In genomic region chr6:109480993-109481480, GRCh38 we compare ENCODE assay signal across 13 cellular contexts. TPM values are rescaled to one million over a fixed set of nuclear protein-coding genes. Genes with fewer than 3 reads are reported as not detected.
DNase-seq lines count a peak whose midpoint lies in the region; ATAC-seq, FAIRE-seq and TF ChIP-seq lines count a peak whose summit lies in the region.
"Had no signal": no experiment of that assay in that cellular context is flagged by ENCODE, and none has a peak within 500 bp of the region (broad histone marks: within the 10 kb centered on the region; RNA-seq: fewer than 3 reads in every experiment).

No MANE protein-coding gene starts in this region.

- no peak for TF ChIP-seq CTCF in CD4-positive, alpha-beta T cell (IDR thresholded peaks at IDR 0.05)
- no peak for TF ChIP-seq CTCF in ascending aorta (IDR thresholded peaks at IDR 0.05)

- no peaks in the 10 kb centered on the region for H3K9me3 Mint-ChIP-seq in CD4-positive, alpha-beta T cell

- H3K36me3 Mint-ChIP-seq in CD4-positive, alpha-beta T cell (ENCODE audit: low read depth), result peaks cover 62% of the 10 kb centered on the region

- no peak for DNase-seq in CD4-positive, alpha-beta T cell
- DNase-seq in adipocyte (ENCODE audit: low read depth) (no peak), ascending aorta (ENCODE audit: low spot score in 2 of 2) (no peak), NCI-H1694 treated with DMSO at 0.1 percent for 48 hours (lab: John Stamatoyannopoulos, UW) (no peak), GM19239 (ENCODE audit: insufficient read length, low spot score) (no peak), amygdala (lab: John Stamatoyannopoulos, UW) (no peak)
- DNase-seq: amniotic stem cell, erythroblast, NCI-H1436, posterior cingulate gyrus had no signal

- peak overlapping the region; percentile 38 for H3K4me3 ChIP-seq in HUES6 (ENCODE audit: low read depth, low read length)
- H3K4me3 ChIP-seq in adipocyte (ENCODE audit: low read length), result peak overlapping the region; percentile 53
- peak overlapping the region; percentile 7 to 18 for H3K4me3 ChIP-seq in muscle layer of duodenum (ENCODE audit: low read depth in 1 of 2, low read length in 2 of 2)
- no peak overlapping the region for H3K4me3 ChIP-seq in ascending aorta

- H3K9me3 ChIP-seq in CD4-positive, alpha-beta T cell (ENCODE audit: control insufficient read depth, low read length), result no peaks in the 10 kb centered on the region
- H3K9me3 ChIP-seq in HUES6 (ENCODE audit: control insufficient read depth, insufficient read depth, low read depth, low read length), result no peaks in the 10 kb centered on the region
- no peaks in the 10 kb centered on the region for H3K9me3 ChIP-seq in adipocyte (ENCODE audit: control insufficient read depth, low read length)
- H3K9me3 ChIP-seq in muscle layer of duodenum (ENCODE audit: control insufficient read depth in 1 of 2, low read length in 2 of 2), result no peaks in the 10 kb centered on the region
- no peaks in the 10 kb centered on the region for H3K9me3 ChIP-seq in ascending aorta

- POLR2A ChIA-PET in CD4-positive, alpha-beta T cell (lab: Charles Lee), result interaction anchor here (1.4 to 6.5 kb wide), 6 partner anchors 11 to 99 kb away, joined by 3 to 86 read pairs (median 17); partner anchors contain the start of genes CD164, MICAL1, PPIL6 and SMPD2

- H3K9ac ChIP-seq in HUES6 (ENCODE audit: low read length), result no peak overlapping the region
- H3K9ac ChIP-seq in adipocyte (ENCODE audit: low read length), result no peak overlapping the region

- H3K36me3 ChIP-seq in HUES6 (ENCODE audit: control insufficient read depth, insufficient read depth, low read length) (peaks cover 38% of the 10 kb centered on the region), adipocyte (ENCODE audit: control insufficient read depth, insufficient read depth, low read length, severe bottlenecking) (peaks cover 29% of the 10 kb centered on the region), muscle layer of duodenum (ENCODE audit: control insufficient read depth in 1 of 2, insufficient read depth in 2 of 2, low read length in 2 of 2) (peaks cover 14 to 24% of the 10 kb centered on the region in 2 donors), ascending aorta (peaks cover 8 to 21% of the 10 kb centered on the region in 2 donors)

- peak overlapping the region; percentile 96 for H3K4me3 Mint-ChIP-seq in CD4-positive, alpha-beta T cell

- no peaks in the 10 kb centered on the region for H3K27me3 ChIP-seq in CD4-positive, alpha-beta T cell (ENCODE audit: control insufficient read depth, insufficient read depth, low read length)
- H3K27me3 ChIP-seq in HUES6 (ENCODE audit: control insufficient read depth, insufficient read depth, low read length) (peaks cover 9% of the 10 kb centered on the region; the same call in 1 of the 2 replicates), adipocyte (replicated peaks; ENCODE audit: control insufficient read depth, insufficient read depth, low read length) (no peaks in the 10 kb centered on the region), muscle layer of duodenum (ENCODE audit: low read depth, low read length) (no peaks in the 10 kb centered on the region), ascending aorta (no peaks in the 10 kb centered on the region)

- H3K4me1 ChIP-seq in HUES6 (ENCODE audit: control insufficient read depth, insufficient read depth, low read length) (peaks cover 29% of the 10 kb centered on the region), adipocyte (ENCODE audit: control insufficient read depth, insufficient read depth, low read length) (peaks cover 52% of the 10 kb centered on the region), muscle layer of duodenum (ENCODE audit: control insufficient read depth in 1 of 2, insufficient read depth in 2 of 2, low read length in 2 of 2) (peaks cover 17 to 51% of the 10 kb centered on the region in 2 donors), ascending aorta (peaks cover 8 to 37% of the 10 kb centered on the region in 2 donors)

- no peak overlapping the region for H3K27ac ChIP-seq in CD4-positive, alpha-beta T cell (ENCODE audit: low read depth, low read length)
- H3K27ac ChIP-seq in HUES6 (ENCODE audit: low read depth, low read length), result no peak overlapping the region
- no peak overlapping the region for H3K27ac ChIP-seq in muscle layer of duodenum (ENCODE audit: low read length)
- H3K27ac ChIP-seq in ascending aorta, result no peak overlapping the region

- peaks cover 75% of the 10 kb centered on the region for H3K4me1 Mint-ChIP-seq in CD4-positive, alpha-beta T cell (ENCODE audit: low read depth)

- H3K27me3 Mint-ChIP-seq in CD4-positive, alpha-beta T cell, result no peaks in the 10 kb centered on the region

- peak overlapping the region; percentile 73 for H3K27ac Mint-ChIP-seq in CD4-positive, alpha-beta T cell

- no peak for ATAC-seq in CD4-positive, alpha-beta T cell (ENCODE audit: poor library complexity)

- CTCF ChIA-PET in CD4-positive, alpha-beta T cell (lab: Charles Lee), result interaction anchor here (1.0 to 3.9 kb wide), 6 partner anchors 17 to 98 kb away, joined by 3 to 15 read pairs (median 4); partner anchors contain the start of genes CD164, PPIL6 and SMPD2

- intact Hi-C loops in CD4-positive, alpha-beta T cell (cut with DNase I, micrococcal nuclease), result loop anchor here in 1 of 2 experiments (2.0 to 10.0 kb wide), 6 partner anchors 96 to 1766 kb away; partner anchors contain the start of genes ARMC2, CEP57L1 and SESN1
- intact Hi-C loops in ascending aorta (cut with DNase I), result loop anchor here (5.0 kb wide), 1 partner anchor 384 kb away; the partner anchor contains the start of gene CEP57L1

- FAIRE-seq in GM19239 (lab: Jason Lieb, UNC), result no peak
- FAIRE-seq: islet of Langerhans had no signal

RNA-seq across cellular contexts. Expression of gene ZBTB24, which starts 2.0 kb away (rescaled TPM):
- total RNA-seq in CD4-positive, alpha-beta T cell, result 10 to 100 TPM; 10.4 to 10.5 TPM
- 10.2 TPM for total RNA-seq in ascending aorta

RNA-seq across cellular contexts. Expression of gene MICAL1, which starts 25.5 kb away (rescaled TPM):
- 100 to 1,000 TPM; 106 to 107 TPM for total RNA-seq in CD4-positive, alpha-beta T cell
- total RNA-seq in ascending aorta, result 55.6 TPM

RNA-seq across cellular contexts. Expression of gene SMPD2, which starts 40.5 kb away (rescaled TPM):
- total RNA-seq in CD4-positive, alpha-beta T cell, result 10 to 100 TPM; 25.7 to 27.3 TPM
- 14.2 TPM for total RNA-seq in ascending aorta

RNA-seq across cellular contexts. Expression of gene PPIL6, which starts 40.6 kb away (rescaled TPM):
- 1 to 10 TPM in 1 of 2 experiments, under 1 TPM in 1; 0.84 to 1.3 TPM for total RNA-seq in CD4-positive, alpha-beta T cell
- 0.11 TPM for total RNA-seq in ascending aorta

Comparison
In these comparisons a context has a peak if more than half of its experiments do, and no peak if none do; other contexts are left out.
1. H3K4me3 ChIP-seq: peak in HUES6 (single experiment), adipocyte (single experiment) and muscle layer of duodenum (2 of 2); none in ascending aorta (0 of 2).